Comparison of ENCODE assay signal across 12 cellular contexts in the genomic region with DNA sequence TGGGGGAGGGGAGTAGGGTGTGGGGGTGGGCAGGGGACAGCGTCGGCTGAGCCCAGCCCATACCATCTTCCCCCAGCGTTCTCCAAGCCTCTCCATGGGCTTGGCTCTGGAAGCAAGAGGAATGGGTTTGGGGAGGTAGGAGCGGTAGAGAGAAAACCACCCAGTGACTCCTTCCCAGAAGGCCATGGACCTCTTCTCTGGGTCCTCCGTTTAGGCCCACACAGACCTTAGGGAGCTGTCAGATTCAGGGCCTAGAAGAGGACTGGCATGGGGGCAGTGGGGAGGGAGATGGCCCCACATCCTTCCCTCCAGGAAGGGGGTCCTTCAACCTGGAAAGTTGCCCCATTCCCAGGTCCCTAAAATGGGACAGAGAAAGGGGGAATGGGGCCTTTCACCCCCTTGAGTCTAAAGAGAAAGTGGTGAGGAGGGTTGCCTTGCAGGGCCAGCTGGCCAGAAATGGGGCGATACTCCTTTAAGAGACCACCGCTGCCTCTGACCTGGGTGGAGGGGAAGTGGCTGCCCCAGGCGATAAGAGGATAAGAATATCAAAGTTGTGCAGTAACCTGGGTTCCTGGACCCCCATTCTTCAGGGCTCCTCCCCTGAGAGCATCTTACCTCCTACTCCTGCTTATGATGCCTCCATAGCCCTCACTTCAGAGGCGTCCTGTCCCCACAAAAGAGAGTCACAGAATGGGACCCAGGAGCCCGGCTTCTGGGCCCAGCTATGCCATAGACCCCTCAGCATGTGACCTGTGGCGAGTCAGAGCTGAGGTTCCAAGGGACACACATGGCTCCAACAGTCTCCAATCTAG. TPM values are rescaled to one million over a fixed set of nuclear protein-coding genes. Genes with fewer than 3 reads are reported as not detected.
DNase-seq lines count a peak whose midpoint lies in the region; ATAC-seq and TF ChIP-seq lines count a peak whose summit lies in the region.
"Had no signal": no experiment of that assay in that cellular context is flagged by ENCODE, and none has a peak within 500 bp of the region (broad histone marks: within the 10 kb centered on the region; RNA-seq: fewer than 3 reads in every experiment).

No MANE protein-coding gene starts in this region.

- H3K79me2 ChIP-seq in SU-DHL-6 (ENCODE audit: insufficient read depth, low read length): peaks cover 20% of the 10 kb centered on the region

- peak overlapping the region; percentile 97 for H3K27ac ChIP-seq in SU-DHL-6 (ENCODE audit: low read depth, low read length)
- H3K27ac ChIP-seq: pancreas, SJSA1 had no signal

- H3F3A ChIP-seq in SU-DHL-6 (ENCODE audit: insufficient read depth): peaks cover 90% of the 10 kb centered on the region

- peak overlapping the region; percentile 100 for H3K9ac ChIP-seq in SU-DHL-6 (ENCODE audit: low read length)

- ATAC-seq in stimulated activated naive CD8-positive, alpha-beta T cell treated with anti-CD3 and anti-CD28 coated beads, Interleukin-15, Interleukin-2, amounts not matched to agents 100 U/mL and 50 U/mL, for 24 hours: no peak
- ATAC-seq: GM23338, pancreas had no signal

- no peaks in the 10 kb centered on the region for H3K9me3 ChIP-seq in SU-DHL-6 (ENCODE audit: insufficient read depth, low read length)
- H3K9me3 ChIP-seq in MG63: no peaks in the 10 kb centered on the region
- H3K9me3 ChIP-seq: pancreas, SJSA1 had no signal

- no peaks in the 10 kb centered on the region for H3K36me3 Mint-ChIP-seq in HFFc6 (ENCODE audit: low read depth)

- DNase-seq in activated CD4-positive, alpha-beta T cell treated with anti-CD3 and anti-CD28 coated beads for 48 hours: peak; percentile 51
- no peak for DNase-seq in activated CD4-positive, alpha-beta T cell treated with anti-CD3 and anti-CD28 coated beads, Interleukin-2, amount 50 U/mL, for 1 hour
- DNase-seq in erythroblast (lab: John Stamatoyannopoulos, UW) (peak; percentile 54 to 76), HFFc6 (no peak), DMS153 treated with DMSO at 0.1 percent for 48 hours (lab: John Stamatoyannopoulos, UW; ENCODE audit: unreplicated experiment) (no peak), MG63 (no peak)
- peak; percentile 47 for DNase-seq in stimulated activated naive CD8-positive, alpha-beta T cell treated with anti-CD3 and anti-CD28 coated beads, Interleukin-15, Interleukin-2, amounts not matched to agents 100 U/mL and 50 U/mL, for 24 hours
- DNase-seq: NCI-H2029 treated with DMSO at 0.1 percent for 48 hours had no signal

- H3K9me3 Mint-ChIP-seq in HFFc6: no peaks in the 10 kb centered on the region
- H3K9me3 Mint-ChIP-seq: GM23338 had no signal

- H3K4me3 ChIP-seq in SU-DHL-6 (ENCODE audit: insufficient read depth, low read length, poor library complexity, severe bottlenecking) (peak overlapping the region; percentile 51), MG63 (no peak overlapping the region)
- H3K4me3 ChIP-seq: GM23338, SJSA1 had no signal

- H3K36me3 ChIP-seq in SU-DHL-6 (ENCODE audit: low read length): peaks cover 20% of the 10 kb centered on the region
- no peaks in the 10 kb centered on the region for H3K36me3 ChIP-seq in MG63
- H3K36me3 ChIP-seq: pancreas, SJSA1 had no signal

- peaks cover 2% of the 10 kb centered on the region; the same call in 1 of the 2 replicates for H3K27me3 Mint-ChIP-seq in HFFc6 (ENCODE audit: insufficient read depth)

- H3K4me1 Mint-ChIP-seq in HFFc6 (ENCODE audit: low read depth): peaks cover 40% of the 10 kb centered on the region

- peak overlapping the region; percentile 99 for H3K4me2 ChIP-seq in SU-DHL-6 (ENCODE audit: low read depth, low read length, poor library complexity, severe bottlenecking)
- H3K4me2 ChIP-seq: GM23338 had no signal

- no peaks in the 10 kb centered on the region for H3K9me2 ChIP-seq in SU-DHL-6 (replicated peaks; ENCODE audit: insufficient read depth, low read length)

- H3K27me3 ChIP-seq in SU-DHL-6 (ENCODE audit: low read length): no peaks in the 10 kb centered on the region
- no peaks in the 10 kb centered on the region for H3K27me3 ChIP-seq in MG63
- H3K27me3 ChIP-seq: pancreas, SJSA1 had no signal

- no peak for TF ChIP-seq CTCF in SU-DHL-6 (IDR thresholded peaks at IDR 0.05; ENCODE audit: insufficient read depth, low read length, poor library complexity, severe bottlenecking)
- no peak for TF ChIP-seq CTCF in HFFc6 (IDR thresholded peaks at IDR 0.05)

- H2AFZ ChIP-seq in SU-DHL-6 (ENCODE audit: low read depth, low read length, severe bottlenecking): no peak overlapping the region
- H2AFZ ChIP-seq: GM23338 had no signal

- H3K27ac Mint-ChIP-seq in HFFc6: no peak overlapping the region
- H3K27ac Mint-ChIP-seq: GM23338 had no signal

- H3K4me3 Mint-ChIP-seq in HFFc6: no peak overlapping the region
- H3K4me3 Mint-ChIP-seq: GM23338 had no signal

- no peaks in the 10 kb centered on the region for H4K20me1 ChIP-seq in SU-DHL-6 (ENCODE audit: low read depth, low read length)

- TF ChIP-seq POLR2A in erythroblast (IDR thresholded peaks at IDR 0.05; ENCODE audit: low read length): no peak

RNA-seq across cellular contexts. Expression of a gene that starts 5.0 kb away (rescaled TPM):
- total RNA-seq in HFFc6 (2021; fragmentation: NEBNext Ultra II Directional; extraction: Animal tissue kit (Norgen Biotek cat#: 25700)): 1 to 10 TPM in 4 of 6 experiments, under 1 TPM in 2; 0.50 to 1.8 (median 1.3) TPM
- total RNA-seq in MG63 (2014; rRNA removed; shearing (Covaris generic); ENCODE audit: low replicate concordance): 7.0 and 31.1 TPM in 2 replicates

RNA-seq across cellular contexts. Expression of a gene that starts 18.4 kb away (rescaled TPM):
- 100 to 1,000 TPM in 4 of 6 experiments, 10 to 100 TPM in 2; 95.6 to 110 (median 105) TPM for total RNA-seq in HFFc6 (2021; fragmentation: NEBNext Ultra II Directional; extraction: Animal tissue kit (Norgen Biotek cat#: 25700))
- 97.2 and 170 TPM in 2 replicates for total RNA-seq in MG63 (2014; rRNA removed; shearing (Covaris generic); ENCODE audit: low replicate concordance)

RNA-seq across cellular contexts. Expression of a gene that starts 52.9 kb away (rescaled TPM):
- not detected for total RNA-seq in HFFc6 (2021; fragmentation: NEBNext Ultra II Directional; extraction: Animal tissue kit (Norgen Biotek cat#: 25700))
- total RNA-seq in MG63 (2014; rRNA removed; shearing (Covaris generic); ENCODE audit: low replicate concordance): not detected in 2 replicates
- total RNA-seq: GM23338, SJSA1 had no signal

Comparison
In these comparisons a context has a peak if more than half of its experiments do, and no peak if none do; other contexts are left out.
1. DNase-seq: peak in activated CD4-positive, alpha-beta T cell treated with anti-CD3 and anti-CD28 coated beads for 48 hours (single experiment), erythroblast (2 of 2) and stimulated activated naive CD8-positive, alpha-beta T cell treated with anti-CD3 and anti-CD28 coated beads, Interleukin-15, Interleukin-2, amounts not matched to agents 100 U/mL and 50 U/mL, for 24 hours (single experiment); none in activated CD4-positive, alpha-beta T cell treated with anti-CD3 and anti-CD28 coated beads, Interleukin-2, amount 50 U/mL, for 1 hour (single experiment), HFFc6 (single experiment), DMS153 treated with DMSO at 0.1 percent for 48 hours (single experiment) and MG63 (single experiment).